13 cellular contexts compared by ENCODE assay signal in the genomic region with DNA sequence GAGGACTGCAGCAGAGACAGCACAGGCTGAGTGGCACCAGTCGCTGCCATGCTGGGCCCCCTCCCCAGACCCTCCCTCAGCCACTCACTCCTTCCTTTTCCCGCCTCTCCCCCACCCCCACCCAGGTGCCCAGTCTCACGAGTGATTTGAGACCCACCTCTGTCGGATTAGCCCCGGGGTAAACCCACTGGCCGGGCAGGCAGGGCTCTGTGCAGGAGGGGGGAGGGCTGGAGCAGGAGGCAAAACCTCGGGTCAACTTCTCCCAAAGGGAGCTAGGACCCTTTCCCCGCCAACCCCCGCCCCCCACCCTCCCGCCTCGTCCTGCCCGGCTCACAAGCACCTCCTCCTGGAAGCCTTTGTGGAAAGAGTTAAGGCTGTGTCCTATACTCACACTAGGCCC. TPM values are rescaled to one million over a fixed set of nuclear protein-coding genes. Genes with fewer than 3 reads are reported as not detected.
DNase-seq lines count a peak whose midpoint lies in the region; ATAC-seq and TF ChIP-seq lines count a peak whose summit lies in the region.
"Had no signal": no experiment of that assay in that cellular context is flagged by ENCODE, and none has a peak within 500 bp of the region (broad histone marks: within the 10 kb centered on the region; RNA-seq: fewer than 3 reads in every experiment).

No MANE protein-coding gene starts in this region.

- WGBS in SK-N-SH (ENCODE audit: low lambda C conversion rate): 83% methylated on average over 10 of the region's 12 CpGs

- no peak overlapping the region for H2AFZ ChIP-seq in SK-N-SH (ENCODE audit: low read depth)

- peaks cover 53% of the 10 kb centered on the region for H3F3A ChIP-seq in SK-N-SH (replicated peaks; ENCODE audit: insufficient read depth)

- H3K36me3 Mint-ChIP-seq in central memory CD8-positive, alpha-beta T cell (ENCODE audit: insufficient read depth): peaks cover 24% of the 10 kb centered on the region
- peaks cover 6% of the 10 kb centered on the region for H3K36me3 Mint-ChIP-seq in neural crest cell (ENCODE audit: low read depth)

- peaks cover 60% of the 10 kb centered on the region for H3K4me1 Mint-ChIP-seq in central memory CD8-positive, alpha-beta T cell
- H3K4me1 Mint-ChIP-seq in neural crest cell: peaks cover 59% of the 10 kb centered on the region

- no peaks in the 10 kb centered on the region for H3K9me3 Mint-ChIP-seq in central memory CD8-positive, alpha-beta T cell
- no peaks in the 10 kb centered on the region for H3K9me3 Mint-ChIP-seq in neural crest cell

- no peak for TF ChIP-seq EP300 in SK-N-SH (IDR thresholded peaks at IDR 0.05; ENCODE audit: borderline replicate concordance in 1 of 2, low read depth in 1 of 2, low read length in 1 of 2)

- TF ChIP-seq RAD21 in SK-N-SH (IDR thresholded peaks at IDR 0.05; ENCODE audit: low read length): no peak

- TF ChIP-seq CTCF in HEK293 (tag by site-specific recombination; IDR thresholded peaks at IDR 0.05): no peak
- no peak for TF ChIP-seq CTCF in neural crest cell (conservative IDR thresholded peaks at IDR 0.05)
- no peak for TF ChIP-seq CTCF in dorsolateral prefrontal cortex (IDR thresholded peaks at IDR 0.05 in 54 of 56, conservative IDR thresholded peaks at IDR 0.05 in 2 of 56; ENCODE audit: low read depth in 1 of 56, partially characterized antibody in 56 of 56)
- no peak for TF ChIP-seq CTCF in SK-N-SH (IDR thresholded peaks at IDR 0.05)

- POLR2A ChIA-PET in HEK293 (lab: Yijun Ruan, JAX) (interaction anchor here (1.3 kb wide), 1 partner anchor 23 kb away, joined by 3 read pairs; a partner anchor contains a TSS), SK-N-SH (lab: Yijun Ruan, JAX) (no interaction called here)

- H3K79me2 ChIP-seq in SK-N-SH (ENCODE audit: insufficient read depth): peaks cover 66% of the 10 kb centered on the region

- H3K27me3 ChIP-seq in BLaER1 treated with 17β-estradiol and CSF1 and Interleukin-3, amounts not matched to agents 10 nM and 100 nM: no peaks in the 10 kb centered on the region
- H3K27me3 ChIP-seq in dorsolateral prefrontal cortex (no peaks in the 10 kb centered on the region), SK-N-SH (ENCODE audit: insufficient read depth) (no peaks in the 10 kb centered on the region)

- peak overlapping the region in 8 of 11 experiments; percentile 30 to 99 (median 52); a peak in 11 of 22 replicates for H3K9ac ChIP-seq in BLaER1 treated with 17β-estradiol and CSF1 and Interleukin-3, amounts not matched to agents 10 nM and 100 nM
- no peak overlapping the region for H3K9ac ChIP-seq in SK-N-SH

- no peaks in the 10 kb centered on the region for H3K9me3 ChIP-seq in BLaER1 treated with 17β-estradiol and CSF1 and Interleukin-3, amounts not matched to agents 10 nM and 100 nM (replicated peaks in 1 of 11)
- H3K9me3 ChIP-seq in HEK293 (ENCODE audit: control insufficient read depth, insufficient read depth, low read depth, low read length) (no peaks in the 10 kb centered on the region), SK-N-SH (no peaks in the 10 kb centered on the region)

- intact Hi-C loops in dorsolateral prefrontal cortex (cut with DNase I): no loop called here

- CTCF ChIA-PET in HEK293 (lab: Yijun Ruan, JAX) (interaction anchor here (0.7 kb wide), 1 partner anchor 55 kb away, joined by 3 read pairs; no protein-coding TSS in a partner anchor), SK-N-SH (lab: Yijun Ruan, JAX) (interaction anchor here (0.7 to 8.6 kb wide), 4 partner anchors 19 to 116 kb away, joined by 3 to 42 read pairs (median 4); no protein-coding TSS in a partner anchor)

- H3K27ac Mint-ChIP-seq in central memory CD8-positive, alpha-beta T cell (ENCODE audit: low read depth): peak overlapping the region; percentile 26
- H3K27ac Mint-ChIP-seq in neural crest cell (ENCODE audit: unreplicated experiment): no peak overlapping the region

- ATAC-seq in central memory CD8-positive, alpha-beta T cell (replicated peaks; ENCODE audit: extremely low read depth, poor library complexity, severe bottlenecking): no peak
- no peak for ATAC-seq in HG02571 (IDR thresholded peaks at IDR 0.05; ENCODE audit: unreplicated experiment)

- H3K4me2 ChIP-seq in BLaER1 treated with 17β-estradiol and CSF1 and Interleukin-3, amounts not matched to agents 10 nM and 100 nM: peak overlapping the region in 4 of 11 experiments; percentile 90 to 100 (median 98); a peak in 5 of 22 replicates
- H3K4me2 ChIP-seq in SK-N-SH: no peak overlapping the region

- DNase-seq in central memory CD8-positive, alpha-beta T cell (ENCODE audit: low spot score in 2 of 2): no peak
- DNase-seq in neural crest cell (ENCODE audit: low read depth, low spot score): no peak
- no peak for DNase-seq in dorsolateral prefrontal cortex
- DNase-seq in SK-N-SH: no peak
- DNase-seq in DMS153 (lab: John Stamatoyannopoulos, UW): no peak
- DNase-seq: EL, NCI-H1694, NCI-H774, RPMI8226 had no signal

- no peaks in the 10 kb centered on the region for H3K9me2 ChIP-seq in SK-N-SH

- no peak overlapping the region for H3K4me3 ChIP-seq in BLaER1 treated with 17β-estradiol and CSF1 and Interleukin-3, amounts not matched to agents 10 nM and 100 nM
- H3K4me3 ChIP-seq in HEK293 (ENCODE audit: low read depth, low read length) (no peak overlapping the region), dorsolateral prefrontal cortex (no peak overlapping the region), SK-N-SH (ENCODE audit: low read depth in 2 of 2, low read length in 1 of 2) (no peak overlapping the region)
- H3K4me3 ChIP-seq: coronary artery had no signal

- H3K4me1 ChIP-seq in BLaER1 treated with 17β-estradiol and CSF1 and Interleukin-3, amounts not matched to agents 10 nM and 100 nM: peaks cover 57 to 84% (median 77%) of the 10 kb centered on the region in 10 experiments
- H3K4me1 ChIP-seq in HEK293 (ENCODE audit: control insufficient read depth, insufficient read depth, low read length): peaks cover 11% of the 10 kb centered on the region; the same call in 1 of the 2 replicates
- peaks cover 36 to 45% of the 10 kb centered on the region in 2 experiments for H3K4me1 ChIP-seq in SK-N-SH (ENCODE audit: control insufficient read depth in 1 of 2, insufficient read depth in 2 of 2, low read depth in 1 of 2, low read length in 1 of 2)

- H3K36me3 ChIP-seq in BLaER1 treated with 17β-estradiol and CSF1 and Interleukin-3, amounts not matched to agents 10 nM and 100 nM: peaks cover 36 to 65% (median 51%) of the 10 kb centered on the region in 11 experiments
- peaks cover 0 to 46% of the 10 kb centered on the region in 2 experiments; a peak in 1 of 3 replicates for H3K36me3 ChIP-seq in HEK293 (ENCODE audit: control insufficient read depth in 2 of 2, insufficient read depth in 1 of 2, low read length in 2 of 2)
- peaks cover 12 to 42% of the 10 kb centered on the region in 2 experiments for H3K36me3 ChIP-seq in SK-N-SH (replicated peaks in 1 of 2; ENCODE audit: control insufficient read depth in 1 of 2, insufficient read depth in 2 of 2, low read length in 1 of 2)

- no peaks in the 10 kb centered on the region for H3K27me3 Mint-ChIP-seq in central memory CD8-positive, alpha-beta T cell
- no peaks in the 10 kb centered on the region for H3K27me3 Mint-ChIP-seq in neural crest cell (ENCODE audit: low read depth)

- no peak overlapping the region for H3K4me3 Mint-ChIP-seq in central memory CD8-positive, alpha-beta T cell
- peak overlapping the region; percentile 51 for H3K4me3 Mint-ChIP-seq in neural crest cell

- H3K27ac ChIP-seq in BLaER1 treated with 17β-estradiol and CSF1 and Interleukin-3, amounts not matched to agents 10 nM and 100 nM: peak overlapping the region in 9 of 11 experiments; percentile 19 to 100 (median 96); a peak in 10 of 22 replicates
- H3K27ac ChIP-seq in HEK293 (ENCODE audit: extremely low read depth, low read depth, low read length) (peak overlapping the region; percentile 33; the same call in 1 of the 2 replicates), dorsolateral prefrontal cortex (peak overlapping the region in 6 of 59 donors; percentile 39 to 100 (median 53)), SK-N-SH (ENCODE audit: low read depth in 2 of 2, low read length in 1 of 2) (no peak overlapping the region; a peak in 1 of 4 replicates)

- peaks cover 0 to 58% (median 35%) of the 10 kb centered on the region in 11 experiments; a peak in 18 of 22 replicates for H4K20me1 ChIP-seq in BLaER1 treated with 17β-estradiol and CSF1 and Interleukin-3, amounts not matched to agents 10 nM and 100 nM
- H4K20me1 ChIP-seq in SK-N-SH (ENCODE audit: insufficient read depth): no peaks in the 10 kb centered on the region

TF ChIP-seq in SK-N-SH, 30 proteins besides CTCF, POLR2A, EP300 and RAD21 (continues in another document):
- TF ChIP-seq EZH2phosphoT487 (IDR thresholded peaks at IDR 0.05; ENCODE audit: borderline replicate concordance, low read depth) (no peak), JUND (IDR thresholded peaks at IDR 0.05) (no peak), TCF12 (IDR thresholded peaks at IDR 0.05) (no peak), YY1 (IDR thresholded peaks at IDR 0.05; ENCODE audit: low read depth) (no peak), FOXJ3 (CRISPR knock-in tag; IDR thresholded peaks at IDR 0.05) (no peak)

RNA-seq across cellular contexts. Expression of a gene that starts 3.5 kb away (rescaled TPM):
- 37.3 and 49.3 TPM in 2 replicates for total RNA-seq in neural crest cell
- 10 to 100 TPM; 38.0 to 78.2 (median 53.2) TPM for total RNA-seq in dorsolateral prefrontal cortex
- polyA plus RNA-seq in SK-N-SH (2012; rRNA removed): 149 and 171 TPM in 2 replicates
- polyA plus RNA-seq in SK-N-SH (2012; cell fraction: cytosol; rRNA removed): 141 and 142 TPM in 2 replicates
- 99.8 and 109 TPM in 2 replicates for polyA plus RNA-seq in SK-N-SH (2012; cell fraction: nucleus; rRNA removed)

RNA-seq across cellular contexts. Expression of a gene that starts 7.1 kb away (rescaled TPM):
- 294 and 304 TPM in 2 replicates for total RNA-seq in neural crest cell
- 100 to 1,000 TPM in 98 of 120 experiments, 10 to 100 TPM in 22; 83.7 to 170 (median 109) TPM for total RNA-seq in dorsolateral prefrontal cortex
- polyA plus RNA-seq in SK-N-SH (2012; rRNA removed): 152 and 166 TPM in 2 replicates
- polyA plus RNA-seq in SK-N-SH (2012; cell fraction: cytosol; rRNA removed): 192 and 197 TPM in 2 replicates
- 145 and 148 TPM in 2 replicates for polyA plus RNA-seq in SK-N-SH (2012; cell fraction: nucleus; rRNA removed)

RNA-seq across cellular contexts. Expression of a gene that starts 15.8 kb away (rescaled TPM):
- total RNA-seq in neural crest cell (47.0 and 52.7 TPM in 2 replicates), dorsolateral prefrontal cortex (10 to 100 TPM; 16.3 to 48.9 (median 30.2) TPM)
- 31.6 and 44.3 TPM in 2 replicates for polyA plus RNA-seq in SK-N-SH (2012; rRNA removed)
- polyA plus RNA-seq in SK-N-SH (2012; cell fraction: cytosol; rRNA removed): 28.2 and 36.0 TPM in 2 replicates
- 22.9 and 32.5 TPM in 2 replicates for polyA plus RNA-seq in SK-N-SH (2012; cell fraction: nucleus; rRNA removed)

RNA-seq across cellular contexts. Expression of a gene that starts 16.1 kb away (rescaled TPM):
- total RNA-seq in neural crest cell: 30.4 and 33.0 TPM in 2 replicates
- 10 to 100 TPM; 18.8 to 53.1 (median 32.3) TPM for total RNA-seq in dorsolateral prefrontal cortex
- 20.1 and 21.2 TPM in 2 replicates for polyA plus RNA-seq in SK-N-SH (2012; rRNA removed)
- polyA plus RNA-seq in SK-N-SH (2012; cell fraction: cytosol; rRNA removed): 10.7 and 14.0 TPM in 2 replicates
- polyA plus RNA-seq in SK-N-SH (2012; cell fraction: nucleus; rRNA removed): 51.7 and 72.4 TPM in 2 replicates

RNA-seq across cellular contexts. Expression of a gene that starts 23.0 kb away (rescaled TPM):
- 99.8 and 102 TPM in 2 replicates for total RNA-seq in neural crest cell
- 10 to 100 TPM; 46.7 to 90.4 (median 66.7) TPM for total RNA-seq in dorsolateral prefrontal cortex
- 39.2 and 51.8 TPM in 2 replicates for polyA plus RNA-seq in SK-N-SH (2012; rRNA removed)
- 33.6 and 45.5 TPM in 2 replicates for polyA plus RNA-seq in SK-N-SH (2012; cell fraction: cytosol; rRNA removed)
- polyA plus RNA-seq in SK-N-SH (2012; cell fraction: nucleus; rRNA removed): 54.8 and 58.9 TPM in 2 replicates

Comparison
In these comparisons a context has a peak if more than half of its experiments do, and no peak if none do; other contexts are left out.
1. H3K27ac ChIP-seq: peak in BLaER1 treated with 17β-estradiol and CSF1 and Interleukin-3, amounts not matched to agents 10 nM and 100 nM (9 of 11) and HEK293 (single experiment); none in SK-N-SH (0 of 2).